Comparison of ENCODE assay signal across 11 cellular contexts in genomic region chrX:154728791-154729190, GRCh38. TPM values are rescaled to one million over a fixed set of nuclear protein-coding genes. Genes with fewer than 3 reads are reported as not detected.
A peak's percentile ranks its signal among the peaks of the same experiment; 100 is the strongest.
DNase-seq lines count a peak whose midpoint lies in the region; ATAC-seq and TF ChIP-seq lines count a peak whose summit lies in the region.
"Had no signal": no experiment of that assay in that cellular context is flagged by ENCODE, and none has a peak within 500 bp of the region (broad histone marks: within the 10 kb centered on the region; RNA-seq: fewer than 3 reads in every experiment).

No MANE protein-coding gene starts in this region.

- DNase-seq in ascending aorta (ENCODE audit: low spot score in 2 of 2) (no peak), SKM-1 (lab: John Stamatoyannopoulos, UW; ENCODE audit: unreplicated experiment) (no peak)
- no peak for DNase-seq in naive thymus-derived CD4-positive, alpha-beta T cell
- DNase-seq in T-helper 2 cell treated with Interferon-gamma antibody and Interleukin-4, amounts not matched to agents 5 μg/mL and 100 μg/mL, for 36 hours (ENCODE audit: low spot score): no peak
- DNase-seq: activated T-cell treated with anti-CD3 and anti-CD28 coated beads, Interleukin-2, amount 50 U/mL, for 24 hours; NCI-H1105 treated with DMSO at 0.1 percent for 48 hours had no signal

- H3K27ac Mint-ChIP-seq in naive thymus-derived CD4-positive, alpha-beta T cell: peak overlapping the region in 3 of 9 donors; percentile 20 to 63 (median 60)
- no peak overlapping the region for H3K27ac Mint-ChIP-seq in T-helper 2 cell treated with Interferon-gamma antibody and Interleukin-4, amounts not matched to agents 5 μg/mL and 100 μg/mL, for 36 hours
- H3K27ac Mint-ChIP-seq: activated T-cell treated with anti-CD3 and anti-CD28 coated beads, Interleukin-2, amount 50 U/mL, for 24 hours had no signal

- H3K27ac ChIP-seq in ACC112 (ENCODE audit: low read depth, low read length): peak overlapping the region; percentile 99
- no peak overlapping the region for H3K27ac ChIP-seq in DOHH2 (ENCODE audit: low read depth, low read length)
- H3K27ac ChIP-seq in ascending aorta: peak overlapping the region; percentile 80 to 81
- H3K27ac ChIP-seq in neutrophil: peak overlapping the region; percentile 86
- no peak overlapping the region for H3K27ac ChIP-seq in naive thymus-derived CD4-positive, alpha-beta T cell (ENCODE audit: low read depth, low read length)

- peaks cover 91% of the 10 kb centered on the region for H3K4me1 ChIP-seq in ACC112 (ENCODE audit: control insufficient read depth, insufficient read depth, low read length, unreplicated experiment)
- H3K4me1 ChIP-seq in DOHH2 (ENCODE audit: control insufficient read depth, low read length): peaks cover 11% of the 10 kb centered on the region
- peaks cover 8 to 48% of the 10 kb centered on the region in 2 donors for H3K4me1 ChIP-seq in ascending aorta
- H3K4me1 ChIP-seq in neutrophil (ENCODE audit: control insufficient read depth in 1 of 2, insufficient read depth in 1 of 2, low read depth in 1 of 2, low read length in 1 of 2): peaks cover 97 to 100% of the 10 kb centered on the region in 2 experiments
- peaks cover 18 to 64% of the 10 kb centered on the region in 2 donors for H3K4me1 ChIP-seq in naive thymus-derived CD4-positive, alpha-beta T cell (ENCODE audit: control insufficient read depth in 2 of 2, insufficient read depth in 2 of 2, low read length in 2 of 2)

- no peaks in the 10 kb centered on the region for H3K36me3 ChIP-seq in ACC112 (ENCODE audit: insufficient read depth, low read length)
- no peaks in the 10 kb centered on the region for H3K36me3 ChIP-seq in DOHH2 (ENCODE audit: control insufficient read depth, low read length)
- no peaks in the 10 kb centered on the region for H3K36me3 ChIP-seq in ascending aorta
- no peaks in the 10 kb centered on the region for H3K36me3 ChIP-seq in neutrophil
- H3K36me3 ChIP-seq in naive thymus-derived CD4-positive, alpha-beta T cell (ENCODE audit: control insufficient read depth in 2 of 3, insufficient read depth in 3 of 3, low read length in 3 of 3): no peaks in the 10 kb centered on the region

- no peaks in the 10 kb centered on the region for H3K9me2 ChIP-seq in DOHH2 (replicated peaks; ENCODE audit: control insufficient read depth, low read length)

- peaks cover 0 to 26% (median 0%) of the 10 kb centered on the region in 5 donors for H3K36me3 Mint-ChIP-seq in naive thymus-derived CD4-positive, alpha-beta T cell
- peaks cover 21% of the 10 kb centered on the region for H3K36me3 Mint-ChIP-seq in T-helper 2 cell treated with Interferon-gamma antibody and Interleukin-4, amounts not matched to agents 5 μg/mL and 100 μg/mL, for 36 hours (ENCODE audit: low read depth)

- H3K4me2 ChIP-seq in DOHH2 (ENCODE audit: low read length): no peak overlapping the region

- POLR2A ChIA-PET in naive thymus-derived CD4-positive, alpha-beta T cell (lab: Charles Lee): no interaction called here

- H3K27me3 Mint-ChIP-seq in naive thymus-derived CD4-positive, alpha-beta T cell: no peaks in the 10 kb centered on the region
- no peaks in the 10 kb centered on the region for H3K27me3 Mint-ChIP-seq in T-helper 2 cell treated with Interferon-gamma antibody and Interleukin-4, amounts not matched to agents 5 μg/mL and 100 μg/mL, for 36 hours (ENCODE audit: low read depth)
- H3K27me3 Mint-ChIP-seq: B cell had no signal

- no peaks in the 10 kb centered on the region for H4K20me1 ChIP-seq in DOHH2 (ENCODE audit: control insufficient read depth, insufficient read depth, low read depth, low read length)

- H3K4me1 Mint-ChIP-seq in naive thymus-derived CD4-positive, alpha-beta T cell: peaks cover 26 to 94% (median 54%) of the 10 kb centered on the region in 7 donors
- peaks cover 85% of the 10 kb centered on the region for H3K4me1 Mint-ChIP-seq in T-helper 2 cell treated with Interferon-gamma antibody and Interleukin-4, amounts not matched to agents 5 μg/mL and 100 μg/mL, for 36 hours (ENCODE audit: low read depth)

- CTCF ChIA-PET in naive thymus-derived CD4-positive, alpha-beta T cell (lab: Charles Lee): no interaction called here

- H3K9me3 Mint-ChIP-seq in naive thymus-derived CD4-positive, alpha-beta T cell: peaks cover 0 to 1% (median 0%) of the 10 kb centered on the region in 11 donors
- H3K9me3 Mint-ChIP-seq in T-helper 2 cell treated with Interferon-gamma antibody and Interleukin-4, amounts not matched to agents 5 μg/mL and 100 μg/mL, for 36 hours: no peaks in the 10 kb centered on the region
- H3K9me3 Mint-ChIP-seq: activated T-cell treated with anti-CD3 and anti-CD28 coated beads, Interleukin-2, amount 50 U/mL, for 24 hours had no signal

- peaks cover 8% of the 10 kb centered on the region for H3K79me2 ChIP-seq in ACC112 (ENCODE audit: control insufficient read depth, insufficient read depth, low read length, unreplicated experiment)
- no peaks in the 10 kb centered on the region for H3K79me2 ChIP-seq in DOHH2 (ENCODE audit: control insufficient read depth, low read length)

- no peaks in the 10 kb centered on the region for H3K9me3 ChIP-seq in DOHH2 (ENCODE audit: control insufficient read depth, insufficient read depth, low read length)
- no peaks in the 10 kb centered on the region for H3K9me3 ChIP-seq in ascending aorta
- no peaks in the 10 kb centered on the region for H3K9me3 ChIP-seq in neutrophil
- no peaks in the 10 kb centered on the region for H3K9me3 ChIP-seq in naive thymus-derived CD4-positive, alpha-beta T cell (ENCODE audit: control insufficient read depth in 2 of 3, low read length in 3 of 3)

- no peak overlapping the region for H3K4me3 ChIP-seq in ACC112 (ENCODE audit: low read depth, low read length)
- no peak overlapping the region for H3K4me3 ChIP-seq in DOHH2 (ENCODE audit: low read length)
- no peak overlapping the region for H3K4me3 ChIP-seq in ascending aorta
- no peak overlapping the region for H3K4me3 ChIP-seq in neutrophil (ENCODE audit: low read depth in 1 of 2, low read length in 1 of 2)
- no peak overlapping the region for H3K4me3 ChIP-seq in naive thymus-derived CD4-positive, alpha-beta T cell (ENCODE audit: low read length)

- TF ChIP-seq CTCF in DOHH2 (IDR thresholded peaks at IDR 0.05; ENCODE audit: low read depth, low read length, poor library complexity, severe bottlenecking) (peak; percentile 27), ascending aorta (IDR thresholded peaks at IDR 0.05) (no peak), neutrophil (IDR thresholded peaks at IDR 0.05) (no peak)

- no peaks in the 10 kb centered on the region for H3K27me3 ChIP-seq in ACC112 (ENCODE audit: insufficient read depth, low read length)
- H3K27me3 ChIP-seq in DOHH2 (ENCODE audit: control insufficient read depth, low read length): no peaks in the 10 kb centered on the region
- H3K27me3 ChIP-seq in ascending aorta: no peaks in the 10 kb centered on the region
- no peaks in the 10 kb centered on the region for H3K27me3 ChIP-seq in neutrophil
- no peaks in the 10 kb centered on the region for H3K27me3 ChIP-seq in naive thymus-derived CD4-positive, alpha-beta T cell (ENCODE audit: control insufficient read depth in 2 of 2, insufficient read depth in 2 of 2, low read length in 2 of 2)

- no peaks in the 10 kb centered on the region for H3F3A ChIP-seq in DOHH2 (ENCODE audit: control insufficient read depth, insufficient read depth)

- intact Hi-C loops in ascending aorta (cut with DNase I): no loop called here
- intact Hi-C loops in naive thymus-derived CD4-positive, alpha-beta T cell (cut with micrococcal nuclease): no loop called here

- ATAC-seq in naive thymus-derived CD4-positive, alpha-beta T cell: no peak
- no peak for ATAC-seq in HG02884 (IDR thresholded peaks at IDR 0.05; ENCODE audit: unreplicated experiment)

- H3K4me3 Mint-ChIP-seq in naive thymus-derived CD4-positive, alpha-beta T cell: no peak overlapping the region
- H3K4me3 Mint-ChIP-seq in T-helper 2 cell treated with Interferon-gamma antibody and Interleukin-4, amounts not matched to agents 5 μg/mL and 100 μg/mL, for 36 hours: no peak overlapping the region
- H3K4me3 Mint-ChIP-seq: activated T-cell treated with anti-CD3 and anti-CD28 coated beads, Interleukin-2, amount 50 U/mL, for 24 hours; B cell had no signal

- H2AFZ ChIP-seq in ACC112 (ENCODE audit: low read length, unreplicated experiment): no peak overlapping the region

RNA-seq across cellular contexts. Expression of gene GAB3, which starts 22.1 kb away (rescaled TPM):
- total RNA-seq in ascending aorta: 2.9 TPM
- 10 to 100 TPM in 2 of 5 experiments, 1 to 10 TPM in 3; 4.9 to 28.5 (median 6.3) TPM for total RNA-seq in naive thymus-derived CD4-positive, alpha-beta T cell
- polyA plus RNA-seq in naive thymus-derived CD4-positive, alpha-beta T cell: 1 to 10 TPM in 1 of 2 donors, under 1 TPM in 1; 0.77 to 1.7 TPM

RNA-seq across cellular contexts. Expression of gene DKC1, which starts 33.9 kb away (rescaled TPM):
- 3.4 TPM for total RNA-seq in ascending aorta
- total RNA-seq in naive thymus-derived CD4-positive, alpha-beta T cell: 10 to 100 TPM; 50.5 to 75.0 (median 66.5) TPM
- 10 to 100 TPM; 35.4 to 52.4 TPM for polyA plus RNA-seq in naive thymus-derived CD4-positive, alpha-beta T cell

Comparison
In these comparisons a context has a peak if more than half of its experiments do, and no peak if none do; other contexts are left out.
1. H3K27ac ChIP-seq: peak in ACC112 (single experiment), ascending aorta (2 of 2) and neutrophil (single experiment); none in DOHH2 (single experiment) and naive thymus-derived CD4-positive, alpha-beta T cell (single experiment).
2. RNA of gene DKC1, which starts 33.9 kb away (total RNA-seq): 50.5 to 75.0 TPM in naive thymus-derived CD4-positive, alpha-beta T cell; 3.4 TPM in ascending aorta (single experiment); every median in the first group is over 10 times any median in the second.